Comparison of ENCODE assay signal across 8 cellular contexts in genomic region chr5:178120661-178121357, GRCh38. TPM values are rescaled to one million over a fixed set of nuclear protein-coding genes. Genes with fewer than 3 reads are reported as not detected.
DNase-seq lines count a peak whose midpoint lies in the region; ATAC-seq, FAIRE-seq and TF ChIP-seq lines count a peak whose summit lies in the region.

No MANE protein-coding gene starts in this region.

- H3K4me3 Mint-ChIP-seq in activated T-cell treated with anti-CD3 and anti-CD28 coated beads, Interleukin-2, amount 50 U/mL, for 72 hours = peak overlapping the region; percentile 14 to 20

- H3K27me3 ChIP-seq in KMS-11 (ENCODE audit: insufficient read depth, low read depth) (no peaks in the 10 kb centered on the region), foreskin keratinocyte (no peaks in the 10 kb centered on the region)

- H3K36me3 ChIP-seq in KMS-11 (ENCODE audit: insufficient read depth) = no peaks in the 10 kb centered on the region

- peak overlapping the region; percentile 54; the same call in 1 of the 2 replicates for H3K9ac ChIP-seq in KMS-11

- H3K4me3 ChIP-seq in KMS-11 (IDR thresholded peaks at IDR 0.05; ENCODE audit: insufficient read depth, low read depth, low read length) = no peak overlapping the region

- no peaks in the 10 kb centered on the region for H4K20me1 ChIP-seq in KMS-11 (ENCODE audit: insufficient read depth)

- DNase-seq in G401 (ENCODE audit: low spot score) = peak; percentile 91
- peak; percentile 42 for DNase-seq in RCC 7860 (ENCODE audit: low spot score)
- DNase-seq in activated T-cell treated with anti-CD3 and anti-CD28 coated beads, Interleukin-2, amount 50 U/mL, for 72 hours = peak; percentile 82 to 87
- peak in 1 of 2 donors; percentile 55 for DNase-seq in foreskin keratinocyte
- peak; percentile 39 for DNase-seq in putamen (ENCODE audit: low spot score)
- DNase-seq in OCI-M2 (lab: John Stamatoyannopoulos, UW; ENCODE audit: unreplicated experiment) = no peak

- H3K27ac ChIP-seq in KMS-11 (peak overlapping the region; percentile 54), foreskin keratinocyte (no peak overlapping the region)

- H3K79me2 ChIP-seq in KMS-11 (ENCODE audit: insufficient read depth, low read depth) = no peaks in the 10 kb centered on the region

- H3K9me3 Mint-ChIP-seq in activated T-cell treated with anti-CD3 and anti-CD28 coated beads, Interleukin-2, amount 50 U/mL, for 72 hours = no peaks in the 10 kb centered on the region

- no peaks in the 10 kb centered on the region for H3K36me3 Mint-ChIP-seq in activated T-cell treated with anti-CD3 and anti-CD28 coated beads, Interleukin-2, amount 50 U/mL, for 72 hours (ENCODE audit: insufficient read depth in 2 of 2)

- ATAC-seq in GM21786 (IDR thresholded peaks at IDR 0.05; ENCODE audit: unreplicated experiment) = peak; percentile 78
- ATAC-seq in activated T-cell treated with anti-CD3 and anti-CD28 coated beads, Interleukin-2, amount 50 U/mL, for 72 hours (replicated peaks in 1 of 2) = peak; percentile 85 to 87
- ATAC-seq in foreskin keratinocyte = peak; percentile 87

- H3K27me3 Mint-ChIP-seq in activated T-cell treated with anti-CD3 and anti-CD28 coated beads, Interleukin-2, amount 50 U/mL, for 72 hours (ENCODE audit: low read depth) = no peaks in the 10 kb centered on the region

- in situ Hi-C loops in G401 (cut with HindIII; ENCODE audit: low sequenced_read_pairs) = no loop called here

- H3K4me1 ChIP-seq in KMS-11 (ENCODE audit: low read depth, poor library complexity, severe bottlenecking) (peaks cover 14% of the 10 kb centered on the region), foreskin keratinocyte (no peaks in the 10 kb centered on the region)

- peak overlapping the region; percentile 45 for H2AFZ ChIP-seq in KMS-11 (ENCODE audit: low read depth)

- no peak for FAIRE-seq in RCC 7860 (lab: Jason Lieb, UNC)

- no peak overlapping the region for H3K27ac Mint-ChIP-seq in activated T-cell treated with anti-CD3 and anti-CD28 coated beads, Interleukin-2, amount 50 U/mL, for 72 hours

- TF ChIP-seq CTCF in KMS-11 (conservative IDR thresholded peaks at IDR 0.05; ENCODE audit: low read depth, low read length) (peak; percentile 62), foreskin keratinocyte (conservative IDR thresholded peaks at IDR 0.05) (peak; percentile 77)

- H3K4me2 ChIP-seq in KMS-11 = peak overlapping the region; percentile 78

- peaks cover 21% of the 10 kb centered on the region for H3K4me1 Mint-ChIP-seq in activated T-cell treated with anti-CD3 and anti-CD28 coated beads, Interleukin-2, amount 50 U/mL, for 72 hours (ENCODE audit: low read depth)

RNA-seq across cellular contexts. Expression of gene N4BP3, which starts 7.5 kb away (rescaled TPM):
- total RNA-seq in G401 (2014; rRNA removed; shearing (Covaris generic)) = 9.3 and 10.4 TPM in 2 replicates
- total RNA-seq in activated T-cell treated with anti-CD3 and anti-CD28 coated beads, Interleukin-2, amount 50 U/mL, for 72 hours = 1 to 10 TPM; 5.6 to 6.0 TPM
- 3.6 TPM in 2 replicates for total RNA-seq in foreskin keratinocyte
- polyA plus RNA-seq in foreskin keratinocyte = 2.7 and 2.9 TPM in 2 replicates

RNA-seq across cellular contexts. Expression of gene RMND5B, which starts 10.0 kb away (rescaled TPM):
- total RNA-seq in G401 (2014; rRNA removed; shearing (Covaris generic)) = 40.5 and 46.0 TPM in 2 replicates
- total RNA-seq in activated T-cell treated with anti-CD3 and anti-CD28 coated beads, Interleukin-2, amount 50 U/mL, for 72 hours = 10 to 100 TPM; 21.5 to 24.5 TPM
- 23.6 and 24.0 TPM in 2 replicates for total RNA-seq in foreskin keratinocyte
- polyA plus RNA-seq in foreskin keratinocyte = 23.8 and 24.1 TPM in 2 replicates

RNA-seq across cellular contexts. Expression of gene NHP2, which starts 32.9 kb away (rescaled TPM):
- total RNA-seq in G401 (2014; rRNA removed; shearing (Covaris generic)) = 280 and 288 TPM in 2 replicates
- 100 to 1,000 TPM; 112 to 122 TPM for total RNA-seq in activated T-cell treated with anti-CD3 and anti-CD28 coated beads, Interleukin-2, amount 50 U/mL, for 72 hours
- total RNA-seq in foreskin keratinocyte = 187 and 215 TPM in 2 replicates
- polyA plus RNA-seq in foreskin keratinocyte = 339 and 347 TPM in 2 replicates
